20 cellular contexts compared by ENCODE assay signal in the genomic region with DNA sequence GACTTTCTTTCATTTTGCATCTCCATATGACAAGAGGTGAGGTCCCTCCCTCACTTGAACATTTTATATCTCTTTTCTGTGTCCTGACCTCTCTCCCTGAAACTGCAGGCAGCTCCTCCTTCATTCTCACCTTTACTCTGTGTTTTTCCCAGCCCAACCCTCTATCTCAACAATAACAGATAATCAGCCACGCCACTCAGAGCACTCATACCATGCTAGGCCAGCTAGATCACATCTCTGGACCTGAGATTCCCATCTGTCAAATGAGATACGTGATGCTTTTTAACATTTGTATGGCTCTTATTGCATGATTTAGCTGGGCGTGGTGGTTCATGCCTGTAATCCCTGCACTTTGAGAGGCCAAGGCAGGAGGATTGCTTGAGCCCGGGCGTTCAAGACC.
"Had no signal": no experiment of that assay in that cellular context is flagged by ENCODE, and none has a peak within 500 bp of the region (broad histone marks: within the 10 kb centered on the region; RNA-seq: fewer than 3 reads in every experiment).

No MANE protein-coding gene starts in this region.

- H3K36me3 ChIP-seq: gastroesophageal sphincter, stomach had no signal

- H3K27me3 Mint-ChIP-seq: central memory CD8-positive, alpha-beta T cell; dendritic cell treated with granulocyte-macrophage colony-stimulating factor and Interleukin-4, amounts not matched to agents 40 ng/mL and 50 ng/mL, for 4 days; effector memory CD8-positive, alpha-beta T cell had no signal

- ATAC-seq: effector memory CD8-positive, alpha-beta T cell; gastroesophageal sphincter; natural killer cell; sciatic nerve had no signal

- H3K27ac ChIP-seq: epithelial cell of prostate, esophagus muscularis mucosa, gastroesophageal sphincter, stomach, thoracic aorta had no signal

- H3K9me3 Mint-ChIP-seq: central memory CD8-positive, alpha-beta T cell; dendritic cell treated with granulocyte-macrophage colony-stimulating factor and Interleukin-4, amounts not matched to agents 40 ng/mL and 50 ng/mL, for 4 days; effector memory CD8-positive, alpha-beta T cell; immature natural killer cell; natural killer cell had no signal

- H3K36me3 Mint-ChIP-seq: natural killer cell had no signal

- H3K27me3 ChIP-seq: esophagus muscularis mucosa, gastroesophageal sphincter, stomach had no signal

- DNase-seq: effector memory CD8-positive, alpha-beta T cell; foreskin fibroblast; immature natural killer cell; left ventricle myocardium superior; mesenchymal stem cell; natural killer cell; posterior cingulate gyrus; stimulated activated naive CD4-positive, alpha-beta T cell; stomach; substantia nigra had no signal

- H3K4me3 Mint-ChIP-seq: central memory CD8-positive, alpha-beta T cell; dendritic cell treated with granulocyte-macrophage colony-stimulating factor and Interleukin-4, amounts not matched to agents 40 ng/mL and 50 ng/mL, for 4 days; effector memory CD8-positive, alpha-beta T cell; immature natural killer cell; natural killer cell had no signal

- H3K9me3 ChIP-seq: esophagus muscularis mucosa, gastroesophageal sphincter, stomach, thoracic aorta had no signal

- FAIRE-seq: keratinocyte, urothelium cell line had no signal

- H3K27ac Mint-ChIP-seq: dendritic cell treated with granulocyte-macrophage colony-stimulating factor and Interleukin-4, amounts not matched to agents 40 ng/mL and 50 ng/mL, for 4 days; effector memory CD8-positive, alpha-beta T cell; natural killer cell had no signal

- H3K4me3 ChIP-seq: esophagus muscularis mucosa, gastroesophageal sphincter, lung, stomach, thoracic aorta had no signal
